20 cellular contexts compared by ENCODE assay signal in genomic region chr2:81073412-81073811, GRCh38.
DNase-seq lines count a peak whose midpoint lies in the region; ATAC-seq, FAIRE-seq and TF ChIP-seq lines count a peak whose summit lies in the region.
"Had no signal": no experiment of that assay in that cellular context is flagged by ENCODE, and none has a peak within 500 bp of the region (broad histone marks: within the 10 kb centered on the region; RNA-seq: fewer than 3 reads in every experiment).

No MANE protein-coding gene starts in this region.

- CTCF ChIA-PET in A549 (lab: Yijun Ruan, JAX) (no interaction called here), IMR-90 (lab: Yijun Ruan, JAX) (interaction anchor here (0.7 kb wide), 1 partner anchor 48 kb away, joined by 3 read pairs; no protein-coding TSS in a partner anchor), mammary epithelial cell (lab: Charles Lee; ENCODE audit: low non-redundant PET) (no interaction called here)

- H4K91ac ChIP-seq in IMR-90 (ENCODE audit: insufficient read depth, low read depth, low read length): no peak overlapping the region

- H2AK5ac ChIP-seq in IMR-90 (ENCODE audit: low read depth, low read length): no peak overlapping the region

- TF ChIP-seq POLR2A in A549 (IDR thresholded peaks at IDR 0.05; ENCODE audit: low read length): no peak
- TF ChIP-seq POLR2A in IMR-90 (IDR thresholded peaks at IDR 0.05; ENCODE audit: low read depth, low read length): no peak

- H3K4me1 ChIP-seq in A549 (no peaks in the 10 kb centered on the region), IMR-90 (ENCODE audit: control insufficient read depth, insufficient read depth, low read length) (no peaks in the 10 kb centered on the region), mammary epithelial cell (ENCODE audit: insufficient read depth, low read length) (no peaks in the 10 kb centered on the region)
- H3K4me1 ChIP-seq: BLaER1 treated with 17β-estradiol and CSF1 and Interleukin-3, amounts not matched to agents 10 nM and 100 nM; Caco-2 had no signal

- dilution Hi-C loops in IMR-90 (cut with HindIII; ENCODE audit: low sequenced_read_pairs, unreplicated experiment) (no loop called here), mammary epithelial cell (cut with HindIII; ENCODE audit: low sequenced_read_pairs) (no loop called here)

- H3K14ac ChIP-seq in IMR-90 (replicated peaks; ENCODE audit: low read depth, low read length): no peak overlapping the region

- no peak for ATAC-seq in A549
- ATAC-seq in IMR-90 (ENCODE audit: low read depth): no peak
- no peak for ATAC-seq in HG02970 (IDR thresholded peaks at IDR 0.05; ENCODE audit: low FRiP score, unreplicated experiment)
- ATAC-seq in GM21381 (IDR thresholded peaks at IDR 0.05; ENCODE audit: unreplicated experiment): no peak
- ATAC-seq: CD8-positive, alpha-beta T cell had no signal

- intact Hi-C loops in IMR-90 (cut with micrococcal nuclease) (no loop called here), mammary epithelial cell (cut with micrococcal nuclease) (no loop called here)

- H3K4me3 ChIP-seq in A549 (no peak overlapping the region), IMR-90 (ENCODE audit: insufficient read depth, low read depth, low read length) (no peak overlapping the region), mammary epithelial cell (replicated peaks in 1 of 3; ENCODE audit: insufficient read depth in 1 of 3, low read depth in 2 of 3, low read length in 3 of 3) (no peak overlapping the region)
- H3K4me3 ChIP-seq: BLaER1 treated with 17β-estradiol and CSF1 and Interleukin-3, amounts not matched to agents 10 nM and 100 nM had no signal

- H4K20me1 ChIP-seq in IMR-90 (ENCODE audit: insufficient read depth, low read length) (no peaks in the 10 kb centered on the region), mammary epithelial cell (ENCODE audit: insufficient read depth, low read length) (no peaks in the 10 kb centered on the region)
- H4K20me1 ChIP-seq: BLaER1 treated with 17β-estradiol and CSF1 and Interleukin-3, amounts not matched to agents 10 nM and 100 nM had no signal

- TF ChIP-seq CTCF in A549 (IDR thresholded peaks at IDR 0.05) (no peak), IMR-90 (conservative IDR thresholded peaks at IDR 0.05; ENCODE audit: low read depth, low read length) (no peak), mammary epithelial cell (conservative IDR thresholded peaks at IDR 0.05 in 1 of 2, IDR thresholded peaks at IDR 0.05 in 1 of 2; ENCODE audit: extremely low read depth in 1 of 2, insufficient read depth in 1 of 2, low read depth in 1 of 2, low read length in 2 of 2) (no peak)

- no peaks in the 10 kb centered on the region for H3K79me1 ChIP-seq in IMR-90 (ENCODE audit: low read depth in 1 of 2, low read length in 2 of 2)

- 3% methylated on average over 1 of the region's 1 CpG for WGBS in A549 (ENCODE audit: missing lambda C conversion rate)
- no CpG with 5 or more reads among the region's 1 CpG for WGBS in IMR-90 (ENCODE audit: extremely low coverage in 2 of 2, insufficient read length in 1 of 2), 2 experiments
- 7% methylated on average over 1 of the region's 1 CpG for WGBS in mammary epithelial cell (ENCODE audit: low coverage, missing lambda C conversion rate)

- H3K9ac ChIP-seq in IMR-90 (ENCODE audit: low read depth, low read length) (no peak overlapping the region), mammary epithelial cell (ENCODE audit: insufficient read depth, low read length) (no peak overlapping the region)
- H3K9ac ChIP-seq: BLaER1 treated with 17β-estradiol and CSF1 and Interleukin-3, amounts not matched to agents 10 nM and 100 nM had no signal

- H2AFZ ChIP-seq in IMR-90 (replicated peaks; ENCODE audit: low read length, poor library complexity) (no peak overlapping the region), mammary epithelial cell (ENCODE audit: low read depth, low read length) (no peak overlapping the region)

- TF ChIP-seq EP300 in A549 (IDR thresholded peaks at IDR 0.05): no peak

- DNase-seq in A549 (ENCODE audit: low read depth in 1 of 2, low spot score in 1 of 2) (no peak), IMR-90 (no peak), mammary epithelial cell (no peak)
- DNase-seq: 8988T; AML-193; Caco-2; Calu3; CD4-positive, alpha-beta T cell; CD8-positive, alpha-beta T cell; DMS79 treated with DMSO at 0.1 percent for 48 hours; GF-D8 had no signal

- in situ Hi-C loops in IMR-90 (cut with MboI; ENCODE audit: low sequenced_read_pairs) (no loop called here), mammary epithelial cell (cut with MboI; ENCODE audit: low sequenced_read_pairs in 2 of 2) (no loop called here)

- H3K23ac ChIP-seq in IMR-90 (ENCODE audit: low read depth, low read length): no peak overlapping the region

- TF ChIP-seq RAD21 in A549 (conservative IDR thresholded peaks at IDR 0.05 in 1 of 2, IDR thresholded peaks at IDR 0.05 in 1 of 2) (no peak), IMR-90 (IDR thresholded peaks at IDR 0.05; ENCODE audit: low read length) (no peak)

- no peaks in the 10 kb centered on the region for H3K27me3 ChIP-seq in IMR-90 (ENCODE audit: control insufficient read depth, insufficient read depth, low read length)
- H3K27me3 ChIP-seq in mammary epithelial cell (ENCODE audit: insufficient read depth, low read length): no peaks in the 10 kb centered on the region
- H3K27me3 ChIP-seq: BLaER1 treated with 17β-estradiol and CSF1 and Interleukin-3, amounts not matched to agents 10 nM and 100 nM had no signal

- FAIRE-seq in A549 (lab: Jason Lieb, UNC) (no peak), TTC549 (lab: Jason Lieb, UNC) (peak; percentile 31)
- FAIRE-seq: D721Med, G401.6, GM12891, GM19239 had no signal

- no peaks in the 10 kb centered on the region for H3K79me2 ChIP-seq in mammary epithelial cell (ENCODE audit: insufficient read depth, low read length)

- H3K56ac ChIP-seq in IMR-90 (ENCODE audit: extremely low read depth, insufficient read depth, low read length): no peak overlapping the region

- H3K9me3 ChIP-seq in A549 (peaks cover 15% of the 10 kb centered on the region), IMR-90 (ENCODE audit: control insufficient read depth, insufficient read depth, low read length) (peaks cover 4% of the 10 kb centered on the region; the same call in 1 of the 2 replicates), mammary epithelial cell (replicated peaks; ENCODE audit: insufficient read depth, low read length) (peaks cover 6% of the 10 kb centered on the region)
- H3K9me3 ChIP-seq: BLaER1 treated with 17β-estradiol and CSF1 and Interleukin-3, amounts not matched to agents 10 nM and 100 nM; Caco-2 had no signal

- H3K9me1 ChIP-seq in IMR-90 (ENCODE audit: insufficient read depth, low read length): no peaks in the 10 kb centered on the region

- no peak overlapping the region for H2BK120ac ChIP-seq in IMR-90 (ENCODE audit: low read depth, low read length)

- no peak overlapping the region for H2AK9ac ChIP-seq in IMR-90 (replicated peaks; ENCODE audit: low read depth, low read length, poor library complexity)

- no peak overlapping the region for H2BK15ac ChIP-seq in IMR-90 (ENCODE audit: low read depth, low read length)

- H3K27ac ChIP-seq in A549: no peak overlapping the region
- no peak overlapping the region for H3K27ac ChIP-seq in IMR-90 (ENCODE audit: insufficient read depth, low read length)
- H3K27ac ChIP-seq in mammary epithelial cell (ENCODE audit: insufficient read depth, low read depth, low read length): no peak overlapping the region
- H3K27ac ChIP-seq: BLaER1 treated with 17β-estradiol and CSF1 and Interleukin-3, amounts not matched to agents 10 nM and 100 nM; C4-2B had no signal

- no peak overlapping the region for H3K4me2 ChIP-seq in A549
- H3K4me2 ChIP-seq in IMR-90 (ENCODE audit: low read depth, low read length): no peak overlapping the region
- no peak overlapping the region for H3K4me2 ChIP-seq in mammary epithelial cell (ENCODE audit: insufficient read depth, low read depth, low read length)
- H3K4me2 ChIP-seq: BLaER1 treated with 17β-estradiol and CSF1 and Interleukin-3, amounts not matched to agents 10 nM and 100 nM had no signal

- POLR2A ChIA-PET in A549 (lab: Yijun Ruan, JAX) (no interaction called here), IMR-90 (lab: Charles Lee; ENCODE audit: unreplicated experiment) (no interaction called here)

- no peak overlapping the region for H3K18ac ChIP-seq in IMR-90 (ENCODE audit: low read depth, low read length)

- H4K8ac ChIP-seq in IMR-90 (ENCODE audit: low read depth in 2 of 2, low read length in 2 of 2): no peak overlapping the region

- H3K36me3 ChIP-seq in IMR-90 (ENCODE audit: control insufficient read depth, insufficient read depth, low read length): no peaks in the 10 kb centered on the region
- no peaks in the 10 kb centered on the region for H3K36me3 ChIP-seq in mammary epithelial cell (ENCODE audit: insufficient read depth, low read length)
- H3K36me3 ChIP-seq: BLaER1 treated with 17β-estradiol and CSF1 and Interleukin-3, amounts not matched to agents 10 nM and 100 nM had no signal

- no peak overlapping the region for H2BK5ac ChIP-seq in IMR-90 (ENCODE audit: low read depth, low read length, poor library complexity, severe bottlenecking)

- no TSS peak for BruUV-seq in IMR-90 (replicated peaks; lab: Mats Ljungman, UMichigan)
- BruUV-seq in mammary epithelial cell (replicated peaks; lab: Mats Ljungman, UMichigan): no TSS peak

- no peak overlapping the region for H2BK20ac ChIP-seq in IMR-90 (ENCODE audit: low read depth, low read length)

- no peak overlapping the region for H3K4ac ChIP-seq in IMR-90 (ENCODE audit: low read depth, low read length)

- H4K5ac ChIP-seq in IMR-90 (ENCODE audit: low read depth, low read length): no peak overlapping the region

TF ChIP-seq in A549, 52 proteins besides CTCF, POLR2A, EP300 and RAD21:
- no peak for TF ChIP-seq HEYL (CRISPR knock-in tag; IDR thresholded peaks at IDR 0.05)
- peak; percentile 69 for TF ChIP-seq NFE2L2 (conservative IDR thresholded peaks at IDR 0.05; ENCODE audit: low read length)

TF ChIP-seq in IMR-90, 13 proteins besides CTCF, POLR2A, EP300 and RAD21 (continues in another document):
- TF ChIP-seq CHD1 (IDR thresholded peaks at IDR 0.05; ENCODE audit: low read depth, low read length) (no peak), MAZ (IDR thresholded peaks at IDR 0.05; ENCODE audit: borderline replicate concordance, low read depth, low read length) (no peak), RCOR1 (IDR thresholded peaks at IDR 0.05; ENCODE audit: insufficient replicate concordance, low read length) (no peak), NFE2L2 (IDR thresholded peaks at IDR 0.05; ENCODE audit: low read depth, low read length) (peak; percentile 36; the same call in 1 of the 2 replicates), SMC3 (IDR thresholded peaks at IDR 0.05; ENCODE audit: low read depth, low read length) (no peak), BHLHE40 (IDR thresholded peaks at IDR 0.05; ENCODE audit: low read depth, low read length) (no peak), ELK1 (IDR thresholded peaks at IDR 0.05; ENCODE audit: borderline replicate concordance, low read depth, low read length) (no peak)
